In the genomic region with DNA sequence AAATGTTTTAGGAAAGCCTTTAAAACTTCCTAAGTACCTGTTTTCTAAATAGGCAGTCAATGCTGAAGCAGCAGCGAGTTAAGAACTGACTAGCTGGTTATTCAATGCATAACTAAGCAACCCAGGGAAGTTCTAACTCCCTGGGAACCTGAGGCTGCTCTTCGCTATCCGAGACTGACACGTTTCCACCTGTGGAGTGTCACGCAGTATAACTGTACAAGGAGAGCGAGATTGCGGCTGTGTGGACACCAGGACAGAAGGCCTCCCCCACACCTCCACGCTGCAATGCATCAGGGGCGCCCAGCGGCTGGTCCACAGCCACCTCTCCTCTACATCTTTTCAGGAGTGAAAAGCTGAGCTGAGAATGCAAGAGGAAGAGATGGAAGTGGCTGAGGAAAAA, we compare ENCODE assay signal across 16 cellular contexts. TPM values are rescaled to one million over a fixed set of nuclear protein-coding genes. Genes with fewer than 3 reads are reported as not detected.
DNase-seq lines count a peak whose midpoint lies in the region; ATAC-seq and TF ChIP-seq lines count a peak whose summit lies in the region.
"Had no signal": no experiment of that assay in that cellular context is flagged by ENCODE, and none has a peak within 500 bp of the region (broad histone marks: within the 10 kb centered on the region; RNA-seq: fewer than 3 reads in every experiment).

No MANE protein-coding gene starts in this region.

- H3K27me3 ChIP-seq in heart right ventricle, result no peaks in the 10 kb centered on the region
- H3K27me3 ChIP-seq in prostate gland (replicated peaks; ENCODE audit: insufficient read depth), result no peaks in the 10 kb centered on the region
- H3K27me3 ChIP-seq in vagina, result no peaks in the 10 kb centered on the region
- H3K27me3 ChIP-seq: testis had no signal

- H3K4me1 ChIP-seq in heart right ventricle (peaks cover 36 to 100% (median 71%) of the 10 kb centered on the region in 9 donors), prostate gland (replicated peaks) (peaks cover 28% of the 10 kb centered on the region), vagina (peaks cover 98% of the 10 kb centered on the region)

- CTCF ChIA-PET in GM10248 (lab: Yijun Ruan, JAX), result interaction anchor here (0.8 to 8.6 kb wide), 21 partner anchors 11 to 467 kb away, joined by 3 to 113 read pairs (median 4); partner anchors contain the start of gene FAM50B

- H3K9me3 ChIP-seq in heart right ventricle (no peaks in the 10 kb centered on the region), prostate gland (no peaks in the 10 kb centered on the region), vagina (no peaks in the 10 kb centered on the region)
- H3K9me3 ChIP-seq: A549, testis had no signal

- TF ChIP-seq POLR2A in prostate gland (IDR thresholded peaks at IDR 0.05), result no peak
- TF ChIP-seq POLR2A in vagina (IDR thresholded peaks at IDR 0.05), result no peak

- TF ChIP-seq CTCF in heart right ventricle (IDR thresholded peaks at IDR 0.05) (no peak), prostate gland (IDR thresholded peaks at IDR 0.05) (no peak), vagina (IDR thresholded peaks at IDR 0.05) (no peak), GM10248 (IDR thresholded peaks at IDR 0.05; ENCODE audit: control extremely low read depth, extremely low read depth, low read depth, missing control alignments) (no peak)

- POLR2A ChIA-PET in GM10248 (lab: Yijun Ruan, JAX), result no interaction called here

- intact Hi-C loops in heart right ventricle (cut with DNase I), result loop anchor here (2.0 to 10.0 kb wide), 18 partner anchors 84 to 414 kb away; partner anchors contain the start of gene ECI2 (in 1 of the 10)
- intact Hi-C loops in left ventricle myocardium superior (cut with micrococcal nuclease), result loop anchor here (2.0 to 10.0 kb wide), 2 partner anchors 141 to 189 kb away; no protein-coding TSS in a partner anchor
- intact Hi-C loops in prostate gland (cut with DNase I), result loop anchor here (2.0 to 10.0 kb wide), 3 partner anchors 143 to 391 kb away; partner anchors contain the start of gene ECI2
- intact Hi-C loops in vagina (cut with DNase I), result loop anchor here (5.0 to 10.0 kb wide), 3 partner anchors 141 to 264 kb away; no protein-coding TSS in a partner anchor

- 76 to 88% methylated on average over 10 of the region's 10 CpGs for WGBS in heart right ventricle, 2 donors
- 93% methylated on average over 10 of the region's 10 CpGs for whole genome bisulfite sequencing in prostate gland

- peak overlapping the region; percentile 66 to 88 (median 77) for H3K27ac ChIP-seq in heart right ventricle
- peak overlapping the region; percentile 65 to 71 for H3K27ac ChIP-seq in prostate gland
- peak overlapping the region; percentile 100 for H3K27ac ChIP-seq in vagina

- no peak for ATAC-seq in heart right ventricle
- no peak for ATAC-seq in left ventricle myocardium superior
- no peak for ATAC-seq in GM19328 (IDR thresholded peaks at IDR 0.05; ENCODE audit: unreplicated experiment)

- no peak for DNase-seq in heart right ventricle
- no peak for DNase-seq in left ventricle myocardium superior
- DNase-seq in fibroblast of gingiva (ENCODE audit: low read depth), result peak; percentile 2
- no peak for DNase-seq in prostate gland (ENCODE audit: low spot score)
- DNase-seq in vagina (ENCODE audit: extremely low spot score in 2 of 2), result no peak
- no peak for DNase-seq in SKM-1 (lab: John Stamatoyannopoulos, UW; ENCODE audit: unreplicated experiment)
- no peak for DNase-seq in GM10248 (ENCODE audit: extremely low spot score)
- DNase-seq: activated gamma-delta T cell, DMS79, foreskin melanocyte, HCEC 1CT, NCI-H146, NCI-H774 had no signal

- H3K4me3 ChIP-seq in heart right ventricle (peak overlapping the region in 4 of 10 donors; percentile 24 to 39 (median 29)), prostate gland (no peak overlapping the region), vagina (no peak overlapping the region)
- H3K4me3 ChIP-seq: A549, testis had no signal

- H3K36me3 ChIP-seq in heart right ventricle (peaks cover 0 to 16% (median 0%) of the 10 kb centered on the region in 9 donors), prostate gland (no peaks in the 10 kb centered on the region), vagina (no peaks in the 10 kb centered on the region)

RNA-seq across cellular contexts. Expression of gene PXDC1, which starts 8.0 kb away (rescaled TPM):
- total RNA-seq in heart right ventricle (10 to 100 TPM; 11.3 to 39.5 (median 21.7) TPM), left ventricle myocardium superior (25.0 TPM), prostate gland (10 to 100 TPM; 40.5 to 59.5 TPM), vagina (75.9 TPM)
- polyA plus RNA-seq in heart right ventricle, result 10 to 100 TPM; 17.5 to 69.9 TPM
